Comparison of ENCODE assay signal across 15 cellular contexts in genomic region chr1:165843304-165843703, GRCh38. TPM values are rescaled to one million over a fixed set of nuclear protein-coding genes. Genes with fewer than 3 reads are reported as not detected.
DNase-seq lines count a peak whose midpoint lies in the region; ATAC-seq, FAIRE-seq and TF ChIP-seq lines count a peak whose summit lies in the region.
"Had no signal": no experiment of that assay in that cellular context is flagged by ENCODE, and none has a peak within 500 bp of the region (broad histone marks: within the 10 kb centered on the region; RNA-seq: fewer than 3 reads in every experiment).

No MANE protein-coding gene starts in this region.

- peaks cover 98% of the 10 kb centered on the region for H3K79me2 ChIP-seq in HepG2 (ENCODE audit: insufficient read depth, low read length)

- CTCF ChIA-PET in HepG2 (lab: Yijun Ruan, JAX; ENCODE audit: low intra/inter-chr PET ratio, low total read pairs) = no interaction called here

- ATAC-seq in activated T-helper 17 cell treated with anti-CD3 and anti-CD28 coated beads, Interleukin-2, amount 50 U/mL, for 72 hours (replicated peaks) = no peak
- ATAC-seq in HepG2 = no peak
- ATAC-seq: body of pancreas had no signal

- WGBS in HepG2 (ENCODE audit: low lambda C conversion rate) = 74% methylated on average over 1 of the region's 1 CpG
- WGBS in esophagus squamous epithelium, 2 donors = 19 to 33% methylated on average over 1 of the region's 1 CpG

- peaks cover 51% of the 10 kb centered on the region for H3K4me1 Mint-ChIP-seq in CD14-positive monocyte
- peaks cover 24% of the 10 kb centered on the region for H3K4me1 Mint-ChIP-seq in activated T-helper 17 cell treated with anti-CD3 and anti-CD28 coated beads, Interleukin-2, amount 50 U/mL, for 72 hours

- H3K36me3 ChIP-seq in KOPT-K1 (ENCODE audit: insufficient read depth, low read length) = 0 out of 2 replicates have a peak, but pooled peaks cover 2% of the 10 kb centered on the region
- H3K36me3 ChIP-seq in HepG2 (replicated peaks in 1 of 2; ENCODE audit: control insufficient read depth in 1 of 2, insufficient read depth in 2 of 2, low read length in 2 of 2) = peaks cover 1 to 4% of the 10 kb centered on the region in 2 experiments; a peak in 3 of 5 replicates
- H3K36me3 ChIP-seq in esophagus squamous epithelium = no peaks in the 10 kb centered on the region

- in situ Hi-C loops in HepG2 (cut with HindIII; ENCODE audit: extremely low pct_ligation_motif_present, low pct_unique_long_range_greater_than_20kb) = no loop called here

- H3K27ac ChIP-seq in KOPT-K1 (ENCODE audit: low read depth, low read length, poor library complexity, severe bottlenecking) = peak overlapping the region; percentile 96
- H3K27ac ChIP-seq in HepG2 (ENCODE audit: extremely low read length, insufficient read depth, low read length) = no peak overlapping the region
- H3K27ac ChIP-seq in esophagus squamous epithelium = no peak overlapping the region
- H3K27ac ChIP-seq in coronary artery = no peak overlapping the region
- H3K27ac ChIP-seq: body of pancreas, parathyroid adenoma had no signal

- TF ChIP-seq EP300 in HepG2 (IDR thresholded peaks at IDR 0.05; ENCODE audit: low read depth in 2 of 2, low read length in 2 of 2) = no peak
- TF ChIP-seq EP300 in HepG2 (CRISPR knock-in tag; IDR thresholded peaks at IDR 0.05; ENCODE audit: borderline replicate concordance) = no peak

- H3K36me3 Mint-ChIP-seq in CD14-positive monocyte = peaks cover 0 to 6% of the 10 kb centered on the region in 2 donors
- no peaks in the 10 kb centered on the region for H3K36me3 Mint-ChIP-seq in activated T-helper 17 cell treated with anti-CD3 and anti-CD28 coated beads, Interleukin-2, amount 50 U/mL, for 72 hours (ENCODE audit: low read depth)

- H3K4me1 ChIP-seq in HepG2 (ENCODE audit: insufficient read depth, low read length) (peaks cover 53% of the 10 kb centered on the region), esophagus squamous epithelium (peaks cover 3 to 41% (median 12%) of the 10 kb centered on the region in 3 donors)
- H3K4me1 ChIP-seq: parathyroid adenoma had no signal

- no peak overlapping the region for H3K9ac ChIP-seq in HepG2 (ENCODE audit: insufficient read depth, low read depth, low read length)
- H3K9ac ChIP-seq: parathyroid adenoma had no signal

- intact Hi-C loops in CD14-positive monocyte (cut with micrococcal nuclease) (loop anchor here in 1 of 2 donors (5.0 kb wide), 1 partner anchor 39 kb away; no protein-coding TSS in a partner anchor), HepG2 (cut with micrococcal nuclease; ENCODE audit: unreplicated experiment) (no loop called here), esophagus squamous epithelium (cut with DNase I) (no loop called here)

- no peaks in the 10 kb centered on the region for H3K9me3 ChIP-seq in KOPT-K1 (ENCODE audit: insufficient read depth, low read length, poor library complexity, severe bottlenecking)
- H3K9me3 ChIP-seq in HepG2 (ENCODE audit: low read length) = no peaks in the 10 kb centered on the region
- no peaks in the 10 kb centered on the region for H3K9me3 ChIP-seq in esophagus squamous epithelium
- H3K9me3 ChIP-seq: body of pancreas had no signal

- no peak overlapping the region for H2AFZ ChIP-seq in HepG2 (ENCODE audit: low read length)
- H2AFZ ChIP-seq: parathyroid adenoma had no signal

- H3K27me3 ChIP-seq in HepG2 (ENCODE audit: control insufficient read depth in 1 of 2, insufficient read depth in 2 of 2, low read length in 2 of 2) (no peaks in the 10 kb centered on the region), esophagus squamous epithelium (no peaks in the 10 kb centered on the region)
- H3K27me3 ChIP-seq: body of pancreas had no signal

- no peak for TF ChIP-seq RAD21 in HepG2 (CRISPR knock-in tag; IDR thresholded peaks at IDR 0.05)

- BruUV-seq in HepG2 (replicated peaks; lab: Mats Ljungman, UMichigan) = no TSS peak

- no peak for FAIRE-seq in HepG2 (lab: Jason Lieb, UNC)

- H4K20me1 ChIP-seq in HepG2 (ENCODE audit: insufficient read depth, low read length) = peaks cover 66% of the 10 kb centered on the region

- H3K4me2 ChIP-seq in HepG2 (ENCODE audit: low read depth, low read length) = no peak overlapping the region

- TF ChIP-seq CTCF in CD14-positive monocyte (IDR thresholded peaks at IDR 0.05) (no peak), HepG2 (CRISPR knock-in tag; IDR thresholded peaks at IDR 0.05) (no peak), esophagus squamous epithelium (IDR thresholded peaks at IDR 0.05) (no peak), coronary artery (IDR thresholded peaks at IDR 0.05) (no peak)

- DNase-seq in CD14-positive monocyte (ENCODE audit: low spot score) (no peak), HepG2 (ENCODE audit: low spot score) (no peak), NCI-H774 (lab: John Stamatoyannopoulos, UW) (no peak), esophagus squamous epithelium (lab: John Stamatoyannopoulos, UW) (no peak), coronary artery (ENCODE audit: low spot score) (no peak)
- DNase-seq in effector CD8-positive, alpha-beta T cell (lab: John Stamatoyannopoulos, UW) = no peak
- DNase-seq: activated B cell treated with CpG ODN at 0.5 μM for 24 hours; activated naive CD4-positive, alpha-beta T cell; effector CD4-positive, alpha-beta T cell had no signal

- H3K4me3 ChIP-seq in HepG2 (replicated peaks in 1 of 3; ENCODE audit: insufficient read depth in 1 of 3, low read depth in 2 of 3, low read length in 3 of 3) = no peak overlapping the region
- no peak overlapping the region for H3K4me3 ChIP-seq in esophagus squamous epithelium
- H3K4me3 ChIP-seq in coronary artery = no peak overlapping the region
- H3K4me3 ChIP-seq: body of pancreas had no signal

- peaks cover 0 to 2% (median 0%) of the 10 kb centered on the region in 3 donors for H3K27me3 Mint-ChIP-seq in CD14-positive monocyte (ENCODE audit: low read depth in 3 of 3)
- H3K27me3 Mint-ChIP-seq in activated T-helper 17 cell treated with anti-CD3 and anti-CD28 coated beads, Interleukin-2, amount 50 U/mL, for 72 hours = no peaks in the 10 kb centered on the region
- H3K27me3 Mint-ChIP-seq: activated B cell treated with CpG ODN at 0.5 μM for 24 hours; activated CD8-positive, alpha-beta memory T cell treated with anti-CD3 and anti-CD28 coated beads, Interleukin-2, amount 10 ng/mL, durations not matched to agents 7 days and 5 days had no signal

- no peak overlapping the region for H3K4me3 Mint-ChIP-seq in CD14-positive monocyte
- peak overlapping the region; percentile 55 for H3K4me3 Mint-ChIP-seq in activated T-helper 17 cell treated with anti-CD3 and anti-CD28 coated beads, Interleukin-2, amount 50 U/mL, for 72 hours
- H3K4me3 Mint-ChIP-seq: activated B cell treated with CpG ODN at 0.5 μM for 24 hours; activated CD8-positive, alpha-beta memory T cell treated with anti-CD3 and anti-CD28 coated beads, Interleukin-2, amount 10 ng/mL, durations not matched to agents 7 days and 5 days; mesothelial cell of epicardium had no signal

- H3K9me3 Mint-ChIP-seq in CD14-positive monocyte = peaks cover 0 to 1% (median 0%) of the 10 kb centered on the region in 7 donors
- H3K9me3 Mint-ChIP-seq in activated T-helper 17 cell treated with anti-CD3 and anti-CD28 coated beads, Interleukin-2, amount 50 U/mL, for 72 hours = no peaks in the 10 kb centered on the region
- H3K9me3 Mint-ChIP-seq: activated B cell treated with CpG ODN at 0.5 μM for 24 hours had no signal

- peak overlapping the region in 6 of 7 donors; percentile 27 to 77 (median 56) for H3K27ac Mint-ChIP-seq in CD14-positive monocyte
- H3K27ac Mint-ChIP-seq in activated T-helper 17 cell treated with anti-CD3 and anti-CD28 coated beads, Interleukin-2, amount 50 U/mL, for 72 hours = peak overlapping the region; percentile 76
- H3K27ac Mint-ChIP-seq: activated B cell treated with CpG ODN at 0.5 μM for 24 hours had no signal

- POLR2A ChIA-PET in HepG2 (lab: Yijun Ruan, JAX) = no interaction called here

- no peak for TF ChIP-seq POLR2A in HepG2 (IDR thresholded peaks at IDR 0.05; ENCODE audit: insufficient read depth in 1 of 2, low read depth in 2 of 2, low read length in 2 of 2)
- no peak for TF ChIP-seq POLR2A in esophagus squamous epithelium (IDR thresholded peaks at IDR 0.05)

TF ChIP-seq in HepG2, 621 proteins besides CTCF, POLR2A, EP300 and RAD21:
- no peak for TF ChIP-seq ZNF292 (CRISPR knock-in tag; IDR thresholded peaks at IDR 0.05; ENCODE audit: borderline replicate concordance, low read depth)
- no peak for TF ChIP-seq CHD4 (IDR thresholded peaks at IDR 0.05; ENCODE audit: borderline replicate concordance, low read length)
- no peak for TF ChIP-seq SMARCC2 (IDR thresholded peaks at IDR 0.05)
- peak; percentile 70 for TF ChIP-seq FOSL2 (CRISPR knock-in tag; IDR thresholded peaks at IDR 0.05)

RNA-seq across cellular contexts. Expression of gene UCK2, which starts 15.9 kb away (rescaled TPM):
- polyA plus RNA-seq in CD14-positive monocyte (10 to 100 TPM; 12.8 to 15.4 TPM), HepG2 (2011; rRNA removed) (67.7 and 78.0 TPM in 2 replicates)
- total RNA-seq in activated T-helper 17 cell treated with anti-CD3 and anti-CD28 coated beads, Interleukin-2, amount 50 U/mL, for 72 hours = 10 to 100 TPM; 30.7 to 74.2 TPM
- total RNA-seq in HepG2 (2016; rRNA removed; fragmentation: Illumina TruSeq; extraction: Trizol) (61.2 and 64.3 TPM in 2 replicates), esophagus squamous epithelium (10 to 100 TPM; 37.6 to 63.1 (median 50.8) TPM)
- total RNA-seq in HepG2 (2016; cell fraction: cytosol; rRNA removed; fragmentation: Illumina TruSeq; extraction: Trizol; ENCODE audit: low read depth) = 48.7 and 49.7 TPM in 2 replicates
- 63.3 and 67.3 TPM in 2 replicates for total RNA-seq in HepG2 (2016; cell fraction: insoluble cytoplasmic fraction; rRNA removed; fragmentation: Illumina TruSeq; extraction: Trizol)
- total RNA-seq in HepG2 (2016; cell fraction: membrane; rRNA removed; fragmentation: Illumina TruSeq; extraction: Trizol) = 50.4 and 50.6 TPM in 2 replicates
- 29.2 and 34.0 TPM in 2 replicates for total RNA-seq in HepG2 (2016; cell fraction: nucleus; rRNA removed; fragmentation: Illumina TruSeq; extraction: Trizol)
- polyA plus RNA-seq in HepG2 (2011; cell fraction: cytosol; rRNA removed) = 65.6 and 80.3 TPM in 2 replicates
- 37.2 and 37.9 TPM in 2 replicates for polyA plus RNA-seq in HepG2 (2011; cell fraction: nucleus; rRNA removed)
- 42.1 and 43.5 TPM in 2 replicates for polyA plus RNA-seq in HepG2 (2012)
- polyA plus RNA-seq in HepG2 (2016; cell fraction: cytosol; fragmentation: Illumina TruSeq; extraction: Trizol; ENCODE audit: low read depth) = 37.9 and 42.9 TPM in 2 replicates
- polyA plus RNA-seq in HepG2 (2016; cell fraction: insoluble cytoplasmic fraction; fragmentation: Illumina TruSeq; extraction: Trizol; ENCODE audit: low read depth) = 73.9 and 74.9 TPM in 2 replicates
- polyA plus RNA-seq in HepG2 (2016; cell fraction: membrane; fragmentation: Illumina TruSeq; extraction: Trizol; ENCODE audit: low read depth) = 38.1 and 41.9 TPM in 2 replicates
- polyA plus RNA-seq in HepG2 (2016; cell fraction: nucleus; fragmentation: Illumina TruSeq; extraction: Trizol; ENCODE audit: insufficient read depth, low read depth) = 50.4 and 61.3 TPM in 2 replicates
- 72.4 and 233 TPM in 2 replicates for polyA minus RNA-seq in HepG2 (2011; rRNA and poly(A)+ RNA removed; ENCODE audit: low replicate concordance)
- 37.7 and 47.8 TPM in 2 replicates for polyA minus RNA-seq in HepG2 (2011; cell fraction: cytosol; rRNA and poly(A)+ RNA removed)
- 32.8 and 33.9 TPM in 2 replicates for polyA minus RNA-seq in HepG2 (2011; cell fraction: nucleus; rRNA and poly(A)+ RNA removed)
